Comparison of ENCODE assay signal across 19 cellular contexts in genomic region chr17:49162866-49163265, GRCh38.
A peak's percentile ranks its signal among the peaks of the same experiment; 100 is the strongest.
DNase-seq lines count a peak whose midpoint lies in the region; ATAC-seq and TF ChIP-seq lines count a peak whose summit lies in the region.
"Had no signal": no experiment of that assay in that cellular context is flagged by ENCODE, and none has a peak within 500 bp of the region (broad histone marks: within the 10 kb centered on the region; RNA-seq: fewer than 3 reads in every experiment).

No MANE protein-coding gene starts in this region.

- in situ Hi-C loops in GM13977 (cut with MboI; ENCODE audit: low pct_unique_long_range_greater_than_20kb, low sequenced_read_pairs, unreplicated experiment) = no loop called here

- peak; percentile 7 for DNase-seq in NCI-H1105 treated with DMSO at 0.1 percent for 48 hours (lab: John Stamatoyannopoulos, UW)
- no peak for DNase-seq in NCI-H1105 (lab: John Stamatoyannopoulos, UW)
- DNase-seq in GM13977 (ENCODE audit: low spot score) = peak; percentile 2
- peak; percentile 25 for DNase-seq in kidney tubule cell (ENCODE audit: low spot score)
- DNase-seq in DMS114 treated with DMSO at 0.1 percent for 48 hours (lab: John Stamatoyannopoulos, UW; ENCODE audit: unreplicated experiment) = no peak
- DNase-seq: 8988T; ACHN; AML-193; BE2C; CD4-positive, alpha-beta T cell; CD8-positive, alpha-beta memory T cell; DMS53; DMS79 treated with DMSO at 0.1 percent for 48 hours; GF-D8; H9 had no signal

- no peak for ATAC-seq in GM18511 (IDR thresholded peaks at IDR 0.05; ENCODE audit: unreplicated experiment)
- ATAC-seq: A549, GM23338, HCT116 had no signal

- no peak for TF ChIP-seq CTCF in GM13977 (IDR thresholded peaks at IDR 0.05; ENCODE audit: extremely low read depth, insufficient read depth, missing control alignments)

Comparison
In these comparisons a context has a peak if more than half of its experiments do, and no peak if none do; other contexts are left out.
1. DNase-seq: peak in NCI-H1105 treated with DMSO at 0.1 percent for 48 hours (single experiment), GM13977 (single experiment) and kidney tubule cell (single experiment); none in NCI-H1105 (single experiment) and DMS114 treated with DMSO at 0.1 percent for 48 hours (single experiment).